In the genomic region with DNA sequence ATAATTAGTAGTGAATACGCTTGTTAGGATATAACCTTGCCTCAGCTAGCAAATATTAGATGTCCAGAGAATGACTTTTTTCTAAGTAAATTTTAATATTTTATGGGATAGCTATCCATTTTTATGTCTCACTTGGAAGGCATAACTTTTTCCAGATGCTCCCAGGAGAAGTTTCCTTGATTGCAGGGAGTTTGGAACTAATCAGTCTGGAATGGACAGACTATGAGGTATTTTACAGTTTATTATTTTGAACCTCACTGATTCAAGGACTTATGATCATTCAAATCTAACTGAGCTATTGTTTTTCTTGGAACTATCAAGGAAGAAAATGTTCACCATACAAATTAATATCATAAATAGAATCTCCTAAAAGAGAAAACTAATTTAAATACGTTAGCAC, we compare ENCODE assay signal across 35 cellular contexts.
"Had no signal": no experiment of that assay in that cellular context is flagged by ENCODE, and none has a peak within 500 bp of the region (broad histone marks: within the 10 kb centered on the region; RNA-seq: fewer than 3 reads in every experiment).

No MANE protein-coding gene starts in this region.

- H3K4me1 Mint-ChIP-seq: activated B cell treated with CpG ODN at 0.5 μM for 24 hours, T-cell, T-helper 17 cell had no signal

- FAIRE-seq: bronchial epithelial cell had no signal

- H3K27ac ChIP-seq: Peyer's patch, SJSA1, VCaP had no signal

- H3K4me1 ChIP-seq: Peyer's patch, SJSA1 had no signal

- DNase-seq: activated B cell treated with CpG ODN at 0.5 μM for 24 hours; activated CD4-positive, alpha-beta memory T cell treated with anti-CD3 and anti-CD28 coated beads for 36 hours; activated CD4-positive, alpha-beta T cell treated with anti-CD3 and anti-CD28 coated beads for 4 hours; activated CD4-positive, alpha-beta T cell treated with anti-CD3 and anti-CD28 coated beads, Interleukin-2, amount 50 U/mL, for 1 hour; activated CD4-positive, CD25-positive, alpha-beta regulatory T cell treated with anti-CD3 and anti-CD28 coated beads, Interleukin-2, amount 50 U/mL, for 72 hours; activated CD8-positive, alpha-beta memory T cell treated with anti-CD3 and anti-CD28 coated beads, Interleukin-2, amount 50 U/mL, for 4 hours; activated gamma-delta T cell treated with Interleukin-2 at 50 U/mL for 16 hours; activated naive CD4-positive, alpha-beta T cell treated with anti-CD3 and anti-CD28 coated beads for 36 hours; activated T-cell treated with anti-CD3 and anti-CD28 coated beads for 4 hours; activated T-cell treated with anti-CD3 and anti-CD28 coated beads, Interleukin-2, amount 50 U/mL, for 4 hours; anterior cingulate cortex; caudate nucleus; Kasumi-1; KG1; MG63; NCI-H1092; NCI-H1436 treated with DMSO at 0.1 percent for 48 hours; NCI-H1694 treated with DMSO at 0.1 percent for 48 hours; NCI-H2029; NCI-H345; NCI-H524 treated with DMSO at 0.1 percent for 48 hours; NK-92 treated with Interleukin-12 subunit alpha and Interleukin-12 subunit beta, amount 100 ng/mL, for 24 hours; PC-3; Peyer's patch; RPMI8226; SHP77 treated with DMSO at 0.1 percent for 48 hours; T-cell; T-helper 17 cell had no signal

- H3K4me3 Mint-ChIP-seq: activated B cell treated with CpG ODN at 0.5 μM for 24 hours; activated CD4-positive, alpha-beta memory T cell treated with anti-CD3 and anti-CD28 coated beads for 36 hours; activated naive CD4-positive, alpha-beta T cell treated with anti-CD3 and anti-CD28 coated beads for 36 hours; activated T-cell treated with anti-CD3 and anti-CD28 coated beads, Interleukin-2, amount 50 U/mL, for 4 hours; activated T-helper 1 cell treated with anti-CD3 and anti-CD28 coated beads, Interleukin-12 subunit alpha, Interleukin-12 subunit beta, Interleukin-2, Interleukin-4 antibody, amounts not matched to agents 30 ng/mL and 10 ng/mL and 1 ng/mL, durations not matched to agents 14 hours and 24 hours and 36 hours; brain; T-cell; T-helper 17 cell had no signal

- H3K27ac Mint-ChIP-seq: activated B cell treated with CpG ODN at 0.5 μM for 24 hours; activated CD4-positive, alpha-beta memory T cell treated with anti-CD3 and anti-CD28 coated beads for 36 hours; activated naive CD4-positive, alpha-beta T cell treated with anti-CD3 and anti-CD28 coated beads for 36 hours; activated naive CD4-positive, alpha-beta T cell treated with anti-CD3 and anti-CD28 coated beads, Interleukin-2, amount 50 U/mL, for 72 hours; activated T-helper 1 cell treated with anti-CD3 and anti-CD28 coated beads, Interleukin-12 subunit alpha, Interleukin-12 subunit beta, Interleukin-2, Interleukin-4 antibody, amounts not matched to agents 30 ng/mL and 10 ng/mL and 1 ng/mL, durations not matched to agents 14 hours and 24 hours and 36 hours; T-cell; T-helper 17 cell had no signal

- H3K36me3 Mint-ChIP-seq: activated CD4-positive, alpha-beta memory T cell treated with anti-CD3 and anti-CD28 coated beads for 36 hours; activated naive CD4-positive, alpha-beta T cell treated with anti-CD3 and anti-CD28 coated beads, Interleukin-2, amount 50 U/mL, for 72 hours; T-cell had no signal

- H3K4me3 ChIP-seq: MG63, Peyer's patch, SJSA1 had no signal

- H3K27me3 Mint-ChIP-seq: activated B cell treated with CpG ODN at 0.5 μM for 24 hours; activated CD4-positive, alpha-beta memory T cell treated with anti-CD3 and anti-CD28 coated beads for 36 hours; brain had no signal

- H3K36me3 ChIP-seq: MG63, Peyer's patch, SJSA1 had no signal

- H3K9me3 ChIP-seq: MG63, Peyer's patch, SJSA1 had no signal

- H3K27me3 ChIP-seq: MG63, Peyer's patch, SJSA1 had no signal

- ATAC-seq: activated naive CD4-positive, alpha-beta T cell treated with anti-CD3 and anti-CD28 coated beads, Interleukin-2, amount 50 U/mL, for 72 hours; activated T-cell treated with anti-CD3 and anti-CD28 coated beads, Interleukin-2, amount 50 U/mL, for 4 hours; PC-3; SK-N-SH treated with all-trans-retinoic acid at 6 μM for 48 hours; T-cell; T-helper 17 cell had no signal

- H3K9me3 Mint-ChIP-seq: activated B cell treated with CpG ODN at 0.5 μM for 24 hours; activated CD4-positive, alpha-beta memory T cell treated with anti-CD3 and anti-CD28 coated beads for 36 hours; activated naive CD4-positive, alpha-beta T cell treated with anti-CD3 and anti-CD28 coated beads for 36 hours; activated naive CD4-positive, alpha-beta T cell treated with anti-CD3 and anti-CD28 coated beads, Interleukin-2, amount 50 U/mL, for 72 hours; activated T-cell treated with anti-CD3 and anti-CD28 coated beads, Interleukin-2, amount 50 U/mL, for 4 hours; activated T-helper 1 cell treated with anti-CD3 and anti-CD28 coated beads, Interleukin-12 subunit alpha, Interleukin-12 subunit beta, Interleukin-2, Interleukin-4 antibody, amounts not matched to agents 30 ng/mL and 10 ng/mL and 1 ng/mL, durations not matched to agents 14 hours and 24 hours and 36 hours; brain; T-cell had no signal
